ENCODE assay signal across 14 cellular contexts in the genomic region with DNA sequence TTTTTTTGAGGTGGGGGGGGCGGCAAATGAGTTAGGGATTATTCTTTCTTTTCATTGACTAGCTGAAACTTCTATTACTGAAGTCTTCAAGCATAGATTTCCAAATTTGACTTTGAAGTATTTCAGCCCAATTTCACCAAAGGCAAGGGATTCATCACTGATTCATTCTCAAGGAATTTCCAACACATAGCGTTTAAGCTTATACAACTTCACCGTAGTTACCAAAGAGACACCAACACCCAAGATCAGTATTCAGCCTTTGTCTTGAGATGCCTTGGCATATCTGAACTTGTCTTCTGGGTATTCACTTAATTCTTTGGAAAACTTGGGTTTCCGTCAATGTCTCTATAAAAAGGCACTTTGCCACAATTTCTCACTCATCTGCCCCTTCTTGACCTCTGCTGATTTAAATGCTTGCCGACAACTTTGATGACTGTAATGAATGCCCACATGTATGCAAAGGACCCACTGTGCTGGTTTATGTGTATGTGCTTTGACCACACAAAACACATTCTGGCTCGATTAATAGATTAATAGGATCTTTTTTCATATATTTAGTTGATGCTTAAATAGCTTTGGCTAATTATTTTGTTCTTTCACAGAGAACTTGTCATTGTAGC. TPM values are rescaled to one million over a fixed set of nuclear protein-coding genes. Genes with fewer than 3 reads are reported as not detected.
DNase-seq lines count a peak whose midpoint lies in the region; ATAC-seq and TF ChIP-seq lines count a peak whose summit lies in the region.
"Had no signal": no experiment of that assay in that cellular context is flagged by ENCODE, and none has a peak within 500 bp of the region (broad histone marks: within the 10 kb centered on the region; RNA-seq: fewer than 3 reads in every experiment).

No MANE protein-coding gene starts in this region.

- H3K9me3 Mint-ChIP-seq in activated CD8-positive, alpha-beta T cell treated with anti-CD3 and anti-CD28 coated beads for 36 hours = no peaks in the 10 kb centered on the region
- H3K9me3 Mint-ChIP-seq in stimulated activated memory B cell treated with anti-CD40 and anti-IgM and Interleukin-4, amounts not matched to agents 10 μg/mL and 1 μg/mL and 100 μg/mL, for 72 hours = no peaks in the 10 kb centered on the region

- DNase-seq in A673 (ENCODE audit: low spot score) (peak; percentile 66), HFF-Myc (ENCODE audit: extremely low read depth, low read depth) (peak; percentile 56), amniotic stem cell (lab: John Stamatoyannopoulos, UW) (peak; percentile 31), glomerular visceral epithelial cell (ENCODE audit: extremely low spot score) (peak; percentile 73), GOT3 (lab: John Stamatoyannopoulos, UW) (no peak)
- DNase-seq in effector CD8-positive, alpha-beta T cell (lab: John Stamatoyannopoulos, UW) = no peak
- DNase-seq in activated CD8-positive, alpha-beta T cell treated with anti-CD3 and anti-CD28 coated beads for 36 hours = no peak
- DNase-seq: activated CD8-positive, alpha-beta T cell treated with anti-CD3 and anti-CD28 coated beads, Interleukin-2, amount 10 ng/mL, durations not matched to agents 7 days and 5 days; AML-193; effector memory CD4-positive, alpha-beta T cell; NCI-H1436; small intestine; upper lobe of left lung had no signal

- no peak for ATAC-seq in activated CD8-positive, alpha-beta T cell treated with anti-CD3 and anti-CD28 coated beads for 36 hours
- no peak for ATAC-seq in stimulated activated memory B cell treated with anti-CD40 and anti-IgM and Interleukin-4, amounts not matched to agents 10 μg/mL and 1 μg/mL and 100 μg/mL, for 72 hours
- ATAC-seq: activated CD8-positive, alpha-beta T cell treated with anti-CD3 and anti-CD28 coated beads, Interleukin-2, amount 10 ng/mL, durations not matched to agents 7 days and 5 days had no signal

- no peak overlapping the region for H3K4me3 ChIP-seq in A673 (ENCODE audit: low read depth, low read length, poor library complexity, severe bottlenecking)
- H3K4me3 ChIP-seq in HFF-Myc (replicated peaks; ENCODE audit: low read depth, low read length) = no peak overlapping the region
- H3K4me3 ChIP-seq: upper lobe of left lung had no signal

- H3K36me3 ChIP-seq in A673 (ENCODE audit: insufficient read depth, low read length, poor library complexity, severe bottlenecking) = peaks cover 33% of the 10 kb centered on the region

- peak overlapping the region; percentile 79 for H3K27ac ChIP-seq in A673 (ENCODE audit: low read depth, low read length, poor library complexity, severe bottlenecking)
- H3K27ac ChIP-seq: upper lobe of left lung had no signal

- H3K36me3 Mint-ChIP-seq in activated CD8-positive, alpha-beta T cell treated with anti-CD3 and anti-CD28 coated beads for 36 hours (ENCODE audit: low read depth) = peaks cover 12% of the 10 kb centered on the region
- H3K36me3 Mint-ChIP-seq in stimulated activated memory B cell treated with anti-CD40 and anti-IgM and Interleukin-4, amounts not matched to agents 10 μg/mL and 1 μg/mL and 100 μg/mL, for 72 hours = peaks cover 18% of the 10 kb centered on the region

- POLR2A ChIA-PET in A673 (lab: Charles Lee; ENCODE audit: low non-redundant PET) = no interaction called here
- POLR2A ChIA-PET in activated CD8-positive, alpha-beta T cell treated with anti-CD3 and anti-CD28 coated beads for 36 hours (lab: Charles Lee) = interaction anchor here (0.6 to 0.8 kb wide), 2 partner anchors 20 to 23 kb away, joined by 3 read pairs; no protein-coding TSS in a partner anchor

- no peaks in the 10 kb centered on the region for H3K9me3 ChIP-seq in A673 (ENCODE audit: low read depth, low read length, poor library complexity, severe bottlenecking)
- H3K9me3 ChIP-seq: upper lobe of left lung had no signal

- CTCF ChIA-PET in A673 (lab: Charles Lee) = interaction anchor here (0.6 to 1.7 kb wide), 3 partner anchors 60 to 329 kb away, joined by 3 to 13 read pairs (median 9); no protein-coding TSS in a partner anchor
- CTCF ChIA-PET in activated CD8-positive, alpha-beta T cell treated with anti-CD3 and anti-CD28 coated beads for 36 hours (lab: Charles Lee) = interaction anchor here (0.7 to 4.8 kb wide), 20 partner anchors 8 to 550 kb away, joined by 3 to 53 read pairs (median 5); no protein-coding TSS in a partner anchor

- H3K27ac Mint-ChIP-seq in activated CD8-positive, alpha-beta T cell treated with anti-CD3 and anti-CD28 coated beads for 36 hours = no peak overlapping the region
- H3K27ac Mint-ChIP-seq in stimulated activated memory B cell treated with anti-CD40 and anti-IgM and Interleukin-4, amounts not matched to agents 10 μg/mL and 1 μg/mL and 100 μg/mL, for 72 hours = no peak overlapping the region
- H3K27ac Mint-ChIP-seq: activated CD8-positive, alpha-beta T cell treated with anti-CD3 and anti-CD28 coated beads, Interleukin-2, amount 10 ng/mL, durations not matched to agents 7 days and 5 days had no signal

- H3K27me3 ChIP-seq in A673 (replicated peaks; ENCODE audit: insufficient read depth, low read depth, low read length, poor library complexity) = no peaks in the 10 kb centered on the region
- H3K27me3 ChIP-seq: upper lobe of left lung had no signal

- peaks cover 42% of the 10 kb centered on the region for H3K4me1 ChIP-seq in A673 (ENCODE audit: insufficient read depth, low read length, poor library complexity, severe bottlenecking)

- H3K4me3 Mint-ChIP-seq in activated CD8-positive, alpha-beta T cell treated with anti-CD3 and anti-CD28 coated beads for 36 hours = no peak overlapping the region
- no peak overlapping the region for H3K4me3 Mint-ChIP-seq in stimulated activated memory B cell treated with anti-CD40 and anti-IgM and Interleukin-4, amounts not matched to agents 10 μg/mL and 1 μg/mL and 100 μg/mL, for 72 hours
- H3K4me3 Mint-ChIP-seq: activated CD8-positive, alpha-beta T cell treated with anti-CD3 and anti-CD28 coated beads, Interleukin-2, amount 10 ng/mL, durations not matched to agents 7 days and 5 days had no signal

- BruUV-seq in A673 (replicated peaks; lab: Mats Ljungman, UMichigan) = TSS peak; percentile 10

- intact Hi-C loops in A673 (cut with micrococcal nuclease; ENCODE audit: unreplicated experiment) = loop anchor here (1.0 to 2.0 kb wide), 6 partner anchors 81 to 549 kb away; a partner anchor contains a TSS
- intact Hi-C loops in activated CD8-positive, alpha-beta T cell treated with anti-CD3 and anti-CD28 coated beads for 36 hours (cut with micrococcal nuclease) = loop anchor here (10.0 kb wide), 1 partner anchor 545 kb away; no protein-coding TSS in a partner anchor

- no peak for TF ChIP-seq CTCF in A673 (conservative IDR thresholded peaks at IDR 0.05; ENCODE audit: low read depth, low read length)
- TF ChIP-seq CTCF in HFF-Myc (IDR thresholded peaks at IDR 0.05; ENCODE audit: low read depth, low read length, missing control alignments) = no peak
- TF ChIP-seq CTCF in activated CD8-positive, alpha-beta T cell treated with anti-CD3 and anti-CD28 coated beads for 36 hours (IDR thresholded peaks at IDR 0.05) = no peak

- H3K4me1 Mint-ChIP-seq in activated CD8-positive, alpha-beta T cell treated with anti-CD3 and anti-CD28 coated beads for 36 hours (ENCODE audit: low read depth) = peaks cover 5% of the 10 kb centered on the region
- H3K4me1 Mint-ChIP-seq in stimulated activated memory B cell treated with anti-CD40 and anti-IgM and Interleukin-4, amounts not matched to agents 10 μg/mL and 1 μg/mL and 100 μg/mL, for 72 hours = peaks cover 15% of the 10 kb centered on the region

- no peaks in the 10 kb centered on the region for H3K27me3 Mint-ChIP-seq in activated CD8-positive, alpha-beta T cell treated with anti-CD3 and anti-CD28 coated beads for 36 hours
- no peaks in the 10 kb centered on the region for H3K27me3 Mint-ChIP-seq in stimulated activated memory B cell treated with anti-CD40 and anti-IgM and Interleukin-4, amounts not matched to agents 10 μg/mL and 1 μg/mL and 100 μg/mL, for 72 hours

RNA-seq across cellular contexts. Expression of a gene that starts 49.6 kb away (rescaled TPM):
- total RNA-seq in A673 (2021) = 115 and 121 TPM in 2 replicates
- total RNA-seq in activated CD8-positive, alpha-beta T cell treated with anti-CD3 and anti-CD28 coated beads for 36 hours = 10 to 100 TPM; 63.9 to 65.7 TPM

Comparison
In these comparisons a context has a peak if more than half of its experiments do, and no peak if none do; other contexts are left out.
1. DNase-seq: peak in A673 (single experiment), HFF-Myc (single experiment), amniotic stem cell (single experiment) and glomerular visceral epithelial cell (single experiment); none in effector CD8-positive, alpha-beta T cell (single experiment), activated CD8-positive, alpha-beta T cell treated with anti-CD3 and anti-CD28 coated beads for 36 hours (single experiment) and GOT3 (single experiment).